In the genomic region with DNA sequence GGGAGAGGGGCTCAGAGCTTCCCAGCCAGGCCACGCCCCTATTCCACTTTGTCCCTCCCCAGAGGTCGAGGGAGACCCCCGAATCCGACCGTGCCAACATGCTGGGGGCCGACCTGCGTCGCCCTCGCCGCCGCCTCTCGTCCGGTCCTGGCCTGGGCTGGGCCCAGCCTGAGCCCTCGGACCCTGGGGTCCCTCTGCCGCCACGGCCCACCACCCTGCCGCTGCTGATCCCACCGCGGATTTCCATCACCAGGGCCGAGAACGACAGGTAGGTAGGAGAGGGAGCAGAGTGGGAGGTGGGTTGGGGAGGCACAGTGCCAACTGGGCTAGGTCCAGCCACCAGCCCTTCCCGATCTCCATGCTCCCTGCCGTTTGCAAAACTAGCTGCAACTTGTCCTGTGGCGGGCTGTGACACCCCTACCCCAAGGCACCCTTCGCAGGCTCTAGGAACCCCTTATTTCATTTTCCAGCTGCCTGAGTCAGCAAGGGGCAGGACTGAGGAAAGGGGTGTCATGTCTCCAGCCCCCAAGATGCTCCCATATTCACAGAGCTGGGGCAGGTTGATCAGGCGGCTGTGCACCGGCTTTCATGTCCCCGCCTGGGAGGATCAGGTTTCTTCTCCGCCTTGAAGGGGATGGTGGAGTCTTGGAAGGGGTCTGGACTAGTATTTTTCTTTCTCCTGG, we compare ENCODE assay signal across 1 cellular context.
TF ChIP-seq lines count a peak whose summit lies in the region.

No MANE protein-coding gene starts in this region.

TF ChIP-seq in endothelial cell of umbilical vein, 7 proteins besides CTCF, POLR2A, EP300 and RAD21:
- TF ChIP-seq FOS (IDR thresholded peaks at IDR 0.05; ENCODE audit: borderline replicate concordance, insufficient read depth, low read length) (no peak), EZH2 (IDR thresholded peaks at IDR 0.05; ENCODE audit: borderline replicate concordance, low read depth, low read length, severe bottlenecking) (peak; percentile 90)
